Comparison of ENCODE assay signal across 17 cellular contexts in genomic region chr4:143420227-143420626, GRCh38.
DNase-seq lines count a peak whose midpoint lies in the region; ATAC-seq and TF ChIP-seq lines count a peak whose summit lies in the region.
"Had no signal": no experiment of that assay in that cellular context is flagged by ENCODE, and none has a peak within 500 bp of the region (broad histone marks: within the 10 kb centered on the region; RNA-seq: fewer than 3 reads in every experiment).

No MANE protein-coding gene starts in this region.

- H3K27me3 ChIP-seq in thoracic aorta (replicated peaks; ENCODE audit: insufficient read depth) (no peaks in the 10 kb centered on the region), BE2C (no peaks in the 10 kb centered on the region; the same call in 1 of the 2 replicates)

- H3K27ac ChIP-seq in cingulate gyrus (ENCODE audit: low read depth, low read length) (peak overlapping the region; percentile 88), thoracic aorta (peak overlapping the region in 1 of 2 donors; percentile 16)

- peak; percentile 29 for ATAC-seq in GM19467 (IDR thresholded peaks at IDR 0.05; ENCODE audit: unreplicated experiment)
- peak; percentile 37 for ATAC-seq in HG03064 (IDR thresholded peaks at IDR 0.05; ENCODE audit: low read depth, unreplicated experiment)
- ATAC-seq in thoracic aorta (ENCODE audit: insufficient number of reproducible peaks, low FRiP score, low read depth): no peak
- ATAC-seq: activated T-helper 17 cell treated with anti-CD3 and anti-CD28 coated beads, Interleukin-2, amount 50 U/mL, for 72 hours; CD8-positive, alpha-beta T cell; left colon; natural killer cell had no signal

- H3K9me3 ChIP-seq in thoracic aorta: no peaks in the 10 kb centered on the region
- H3K9me3 ChIP-seq in BE2C: no peaks in the 10 kb centered on the region

- H3K36me3 ChIP-seq in thoracic aorta: peaks cover 17% of the 10 kb centered on the region
- H3K36me3 ChIP-seq in BE2C: no peaks in the 10 kb centered on the region

- peak overlapping the region; percentile 6 for H3K4me3 ChIP-seq in thoracic aorta
- no peak overlapping the region for H3K4me3 ChIP-seq in BE2C (ENCODE audit: low read depth, low read length)

- H3K4me1 ChIP-seq in thoracic aorta (ENCODE audit: control insufficient read depth in 1 of 2, low read depth in 2 of 2) (peaks cover 0 to 51% of the 10 kb centered on the region in 2 donors), BE2C (no peaks in the 10 kb centered on the region)

- TF ChIP-seq CTCF in thoracic aorta (IDR thresholded peaks at IDR 0.05): no peak
- no peak for TF ChIP-seq CTCF in BE2C (IDR thresholded peaks at IDR 0.05; ENCODE audit: low read depth, low read length)

- DNase-seq in thoracic aorta (ENCODE audit: low spot score) (no peak), iPS-NIHi11 (ENCODE audit: low spot score) (no peak), BE2C (no peak)
- no peak for DNase-seq in activated CD4-positive, alpha-beta T cell treated with anti-CD3 and anti-CD28 coated beads, Interleukin-2, amount 50 U/mL, for 1 hour
- DNase-seq: activated CD4-positive, alpha-beta memory T cell treated with anti-CD3 and anti-CD28 coated beads, Interleukin-2, amount 10 ng/mL, durations not matched to agents 7 days and 5 days; CD8-positive, alpha-beta T cell; endodermal cell; GOT3; left colon; natural killer cell; NCI-H1417 treated with DMSO at 0.1 percent for 48 hours; NCI-H526; T1000 had no signal
